ENCODE assay signal across 16 cellular contexts in genomic region chr9:128087262-128087661, GRCh38.
"Had no signal": no experiment of that assay in that cellular context is flagged by ENCODE, and none has a peak within 500 bp of the region (broad histone marks: within the 10 kb centered on the region; RNA-seq: fewer than 3 reads in every experiment).

No MANE protein-coding gene starts in this region.

- H3K4me3 ChIP-seq: ascending aorta, dorsolateral prefrontal cortex, gastroesophageal sphincter, lower lobe of right lung, thyroid gland had no signal

- H3K4me3 Mint-ChIP-seq: mesothelial cell of epicardium; stimulated activated memory B cell treated with anti-CD40 and anti-IgM and Interleukin-4, amounts not matched to agents 10 μg/mL and 1 μg/mL and 100 μg/mL, for 72 hours; WTC11 had no signal

- DNase-seq: activated CD4-positive, alpha-beta T cell treated with anti-CD3 and anti-CD28 coated beads for 4 hours; activated CD8-positive, alpha-beta memory T cell treated with anti-CD3 and anti-CD28 coated beads for 24 hours; activated effector memory CD4-positive, alpha-beta T cell treated with Interleukin-2 at 50 U/mL for 16 hours; dorsolateral prefrontal cortex; left colon; lower lobe of right lung; retina; SK-N-SH; stimulated activated CD4-positive, alpha-beta T cell treated with anti-CD3 and anti-CD28 coated beads, Interleukin-2, amount 100 ng/mL, for 48 hours; T-helper 1 cell; thyroid gland had no signal

- ATAC-seq: gastroesophageal sphincter; left colon; lower lobe of right lung; stimulated activated memory B cell treated with anti-CD40 and anti-IgM and Interleukin-4, amounts not matched to agents 10 μg/mL and 1 μg/mL and 100 μg/mL, for 72 hours; WTC11 had no signal

- H3K36me3 Mint-ChIP-seq: WTC11 had no signal

- H3K27ac Mint-ChIP-seq: mesothelial cell of epicardium; stimulated activated memory B cell treated with anti-CD40 and anti-IgM and Interleukin-4, amounts not matched to agents 10 μg/mL and 1 μg/mL and 100 μg/mL, for 72 hours; WTC11 had no signal

- H3K9me3 Mint-ChIP-seq: mesothelial cell of epicardium; stimulated activated memory B cell treated with anti-CD40 and anti-IgM and Interleukin-4, amounts not matched to agents 10 μg/mL and 1 μg/mL and 100 μg/mL, for 72 hours; WTC11 had no signal

- H3K27me3 ChIP-seq: ascending aorta, dorsolateral prefrontal cortex, gastroesophageal sphincter, thyroid gland had no signal

- H3K36me3 ChIP-seq: ascending aorta, gastroesophageal sphincter, lower lobe of right lung, thyroid gland had no signal

- H3K9me3 ChIP-seq: ascending aorta, gastroesophageal sphincter, lower lobe of right lung, SK-N-SH, thyroid gland had no signal

- H3K27me3 Mint-ChIP-seq: stimulated activated memory B cell treated with anti-CD40 and anti-IgM and Interleukin-4, amounts not matched to agents 10 μg/mL and 1 μg/mL and 100 μg/mL, for 72 hours had no signal
